ENCODE assay signal across 14 cellular contexts in genomic region chr18:29063346-29063745, GRCh38.
DNase-seq lines count a peak whose midpoint lies in the region; ATAC-seq and TF ChIP-seq lines count a peak whose summit lies in the region.
"Had no signal": no experiment of that assay in that cellular context is flagged by ENCODE, and none has a peak within 500 bp of the region (broad histone marks: within the 10 kb centered on the region; RNA-seq: fewer than 3 reads in every experiment).

No MANE protein-coding gene starts in this region.

- no peak overlapping the region for H3K4me3 Mint-ChIP-seq in mesothelial cell of epicardium
- H3K4me3 Mint-ChIP-seq: CD4-positive, alpha-beta memory T cell had no signal

- 0 out of 2 replicates have a peak overlapping the region, but pooled peaks have one; percentile 31 for H3K18ac ChIP-seq in IMR-90 (ENCODE audit: low read depth, low read length)

- H3K4me3 ChIP-seq in IMR-90 (ENCODE audit: insufficient read depth, low read depth, low read length), result no peak overlapping the region
- no peak overlapping the region for H3K4me3 ChIP-seq in astrocyte of the spinal cord (ENCODE audit: low read depth, low read length)
- H3K4me3 ChIP-seq in vagina, result no peak overlapping the region
- H3K4me3 ChIP-seq: A549 had no signal

- no peak overlapping the region for H3K27ac ChIP-seq in IMR-90 (ENCODE audit: insufficient read depth, low read length)
- H3K27ac ChIP-seq in vagina, result no peak overlapping the region
- H3K27ac ChIP-seq: A549, C4-2B, HL-60 had no signal

- no TSS peak for BruUV-seq in IMR-90 (replicated peaks; lab: Mats Ljungman, UMichigan)

- no peaks in the 10 kb centered on the region for H3K9me3 ChIP-seq in IMR-90 (ENCODE audit: control insufficient read depth, insufficient read depth, low read length)
- no peaks in the 10 kb centered on the region for H3K9me3 ChIP-seq in vagina
- H3K9me3 ChIP-seq: A549, BE2C had no signal

- H2AK9ac ChIP-seq in IMR-90 (replicated peaks; ENCODE audit: low read depth, low read length, poor library complexity), result no peak overlapping the region

- in situ Hi-C loops in IMR-90 (cut with MboI; ENCODE audit: low sequenced_read_pairs), result no loop called here
- in situ Hi-C loops in astrocyte of the spinal cord (cut with HindIII; ENCODE audit: low sequenced_read_pairs), result no loop called here

- POLR2A ChIA-PET in IMR-90 (lab: Charles Lee; ENCODE audit: unreplicated experiment), result no interaction called here

- intact Hi-C loops in IMR-90 (cut with micrococcal nuclease), result no loop called here
- intact Hi-C loops in vagina (cut with DNase I), result no loop called here

- H3K9me3 Mint-ChIP-seq in mesothelial cell of epicardium, result no peaks in the 10 kb centered on the region

- H4K20me1 ChIP-seq in IMR-90 (ENCODE audit: insufficient read depth, low read length), result no peaks in the 10 kb centered on the region

- H3K27me3 ChIP-seq in IMR-90 (ENCODE audit: control insufficient read depth, insufficient read depth, low read length), result no peaks in the 10 kb centered on the region
- no peaks in the 10 kb centered on the region for H3K27me3 ChIP-seq in vagina
- H3K27me3 ChIP-seq: BE2C had no signal

- DNase-seq in IMR-90 (peak; percentile 37), astrocyte of the spinal cord (ENCODE audit: low read depth, low spot score) (peak; percentile 8), mesothelial cell of epicardium (ENCODE audit: low spot score in 2 of 2, unreplicated experiment in 2 of 2) (no peak), vagina (ENCODE audit: extremely low spot score in 2 of 2) (no peak), NCI-H774 (lab: John Stamatoyannopoulos, UW) (no peak), GM19240 (ENCODE audit: insufficient read length, low spot score) (no peak)
- DNase-seq: BE2C; CD4-positive, alpha-beta memory T cell; DMS79; HCEC 1CT had no signal

- no peaks in the 10 kb centered on the region for H3K9me1 ChIP-seq in IMR-90 (ENCODE audit: insufficient read depth, low read length)

- no peak for TF ChIP-seq RAD21 in IMR-90 (IDR thresholded peaks at IDR 0.05; ENCODE audit: low read length)

- H3K36me3 ChIP-seq in IMR-90 (ENCODE audit: control insufficient read depth, insufficient read depth, low read length), result no peaks in the 10 kb centered on the region
- no peaks in the 10 kb centered on the region for H3K36me3 ChIP-seq in vagina
- H3K36me3 ChIP-seq: BE2C had no signal

- H2BK5ac ChIP-seq in IMR-90 (ENCODE audit: low read depth, low read length, poor library complexity, severe bottlenecking), result no peak overlapping the region

- CTCF ChIA-PET in IMR-90 (lab: Yijun Ruan, JAX), result no interaction called here

- no peak overlapping the region for H3K56ac ChIP-seq in IMR-90 (ENCODE audit: extremely low read depth, insufficient read depth, low read length)

- H3K4ac ChIP-seq in IMR-90 (ENCODE audit: low read depth, low read length), result no peak overlapping the region

- no peak overlapping the region for H2AFZ ChIP-seq in IMR-90 (replicated peaks; ENCODE audit: low read length, poor library complexity)

- no peak overlapping the region for H3K9ac ChIP-seq in IMR-90 (ENCODE audit: low read depth, low read length)

- H4K91ac ChIP-seq in IMR-90 (ENCODE audit: insufficient read depth, low read depth, low read length), result no peak overlapping the region

- dilution Hi-C loops in IMR-90 (cut with HindIII; ENCODE audit: low sequenced_read_pairs, unreplicated experiment), result no loop called here

- H3K36me3 Mint-ChIP-seq in mesothelial cell of epicardium, result no peaks in the 10 kb centered on the region
- H3K36me3 Mint-ChIP-seq: CD4-positive, alpha-beta memory T cell had no signal

- no peak overlapping the region for H2BK15ac ChIP-seq in IMR-90 (ENCODE audit: low read depth, low read length)

- H2BK20ac ChIP-seq in IMR-90 (ENCODE audit: low read depth, low read length), result no peak overlapping the region

- no peak overlapping the region for H3K14ac ChIP-seq in IMR-90 (replicated peaks; ENCODE audit: low read depth, low read length)

- no peaks in the 10 kb centered on the region for H3K79me1 ChIP-seq in IMR-90 (ENCODE audit: low read depth in 1 of 2, low read length in 2 of 2)

- peaks cover 2% of the 10 kb centered on the region for H3K27me3 Mint-ChIP-seq in mesothelial cell of epicardium (ENCODE audit: low read depth)
- H3K27me3 Mint-ChIP-seq: CD4-positive, alpha-beta memory T cell had no signal

- TF ChIP-seq POLR2A in IMR-90 (IDR thresholded peaks at IDR 0.05; ENCODE audit: low read depth, low read length) (no peak), vagina (IDR thresholded peaks at IDR 0.05) (no peak)

- H2BK120ac ChIP-seq in IMR-90 (ENCODE audit: low read depth, low read length), result no peak overlapping the region

- H3K27ac Mint-ChIP-seq in mesothelial cell of epicardium, result peak overlapping the region; percentile 30
- H3K27ac Mint-ChIP-seq: CD4-positive, alpha-beta memory T cell had no signal

- no peak for TF ChIP-seq CTCF in IMR-90 (conservative IDR thresholded peaks at IDR 0.05; ENCODE audit: low read depth, low read length)
- TF ChIP-seq CTCF in astrocyte of the spinal cord (IDR thresholded peaks at IDR 0.05; ENCODE audit: low read depth, low read length), result no peak
- TF ChIP-seq CTCF in mesothelial cell of epicardium (IDR thresholded peaks at IDR 0.05; ENCODE audit: unreplicated experiment), result no peak
- TF ChIP-seq CTCF in vagina (IDR thresholded peaks at IDR 0.05), result no peak

- H4K5ac ChIP-seq in IMR-90 (ENCODE audit: low read depth, low read length), result no peak overlapping the region

- H3K4me1 Mint-ChIP-seq in mesothelial cell of epicardium, result peaks cover 33% of the 10 kb centered on the region
- H3K4me1 Mint-ChIP-seq: CD4-positive, alpha-beta memory T cell had no signal

- H3K23ac ChIP-seq in IMR-90 (ENCODE audit: low read depth, low read length), result no peak overlapping the region

- H3K4me2 ChIP-seq in IMR-90 (ENCODE audit: low read depth, low read length), result no peak overlapping the region
- H3K4me2 ChIP-seq: A549 had no signal

- H4K8ac ChIP-seq in IMR-90 (ENCODE audit: low read depth in 2 of 2, low read length in 2 of 2), result no peak overlapping the region

- H2AK5ac ChIP-seq in IMR-90 (ENCODE audit: low read depth, low read length), result no peak overlapping the region

- H3K4me1 ChIP-seq in IMR-90 (ENCODE audit: control insufficient read depth, insufficient read depth, low read length) (no peaks in the 10 kb centered on the region; the same call in 1 of the 2 replicates), vagina (no peaks in the 10 kb centered on the region)
- H3K4me1 ChIP-seq: A549, BE2C had no signal

- no CpG with 5 or more reads among the region's 2 CpGs for whole genome bisulfite sequencing in IMR-90 (ENCODE audit: extremely low coverage in 2 of 2, insufficient read length in 1 of 2), 2 experiments

- ATAC-seq in IMR-90 (ENCODE audit: low read depth) (peak; percentile 40), HG02938 (IDR thresholded peaks at IDR 0.05; ENCODE audit: unreplicated experiment) (no peak)
- ATAC-seq: A549 had no signal

TF ChIP-seq in IMR-90, 13 proteins besides CTCF, POLR2A, EP300 and RAD21:
- no peak for TF ChIP-seq MAZ (IDR thresholded peaks at IDR 0.05; ENCODE audit: borderline replicate concordance, low read depth, low read length)
- no peak for TF ChIP-seq ELK1 (IDR thresholded peaks at IDR 0.05; ENCODE audit: borderline replicate concordance, low read depth, low read length)
- TF ChIP-seq CHD1 (IDR thresholded peaks at IDR 0.05; ENCODE audit: low read depth, low read length), result no peak
- no peak for TF ChIP-seq RCOR1 (IDR thresholded peaks at IDR 0.05; ENCODE audit: insufficient replicate concordance, low read length)
- TF ChIP-seq RFX5 (IDR thresholded peaks at IDR 0.05; ENCODE audit: low read depth, low read length), result no peak
- TF ChIP-seq USF2 (IDR thresholded peaks at IDR 0.05; ENCODE audit: low read depth, low read length), result no peak
- TF ChIP-seq CEBPB (IDR thresholded peaks at IDR 0.05; ENCODE audit: low read depth, low read length), result no peak

Comparison
In these comparisons a context has a peak if more than half of its experiments do, and no peak if none do; other contexts are left out.
1. DNase-seq: peak in IMR-90 (single experiment) and astrocyte of the spinal cord (single experiment); none in mesothelial cell of epicardium (0 of 2), vagina (0 of 2), NCI-H774 (single experiment) and GM19240 (single experiment).